ENCODE assay signal across 8 cellular contexts in genomic region chr6:33299237-33299944, GRCh38. TPM values are rescaled to one million over a fixed set of nuclear protein-coding genes. Genes with fewer than 3 reads are reported as not detected.
A peak's percentile ranks its signal among the peaks of the same experiment; 100 is the strongest.
DNase-seq lines count a peak whose midpoint lies in the region; ATAC-seq and TF ChIP-seq lines count a peak whose summit lies in the region.

No MANE protein-coding gene starts in this region.

- peaks cover 27% of the 10 kb centered on the region for H3K79me2 ChIP-seq in osteoblast (ENCODE audit: insufficient read depth, low read length)

- H3K27ac Mint-ChIP-seq in activated naive CD4-positive, alpha-beta T cell treated with anti-CD3 and anti-CD28 coated beads, Interleukin-2, amount 50 U/mL, for 24 hours = peak overlapping the region; percentile 98

- no peaks in the 10 kb centered on the region for H3K9me3 Mint-ChIP-seq in activated naive CD4-positive, alpha-beta T cell treated with anti-CD3 and anti-CD28 coated beads, Interleukin-2, amount 50 U/mL, for 24 hours

- H3K36me3 ChIP-seq in SK-N-MC (ENCODE audit: insufficient read depth, low read length) (no peaks in the 10 kb centered on the region), osteoblast (ENCODE audit: insufficient read depth, low read length) (peaks cover 25% of the 10 kb centered on the region), testis (ENCODE audit: low read depth, missing control alignments) (no peaks in the 10 kb centered on the region)

- intact Hi-C loops in testis (cut with DNase I; ENCODE audit: low total_unique reads) = no loop called here

- DNase-seq in NCI-H1092 (lab: John Stamatoyannopoulos, UW) (peak; percentile 82), SK-N-MC (ENCODE audit: low read depth, low spot score) (no peak), glomerular endothelial cell (ENCODE audit: extremely low read depth, low read depth, low spot score) (peak; percentile 55), osteoblast (ENCODE audit: insufficient read length, low spot score, missing footprints) (peak; percentile 97), testis (peak; percentile 93)

- peaks cover 3% of the 10 kb centered on the region for H4K20me1 ChIP-seq in osteoblast (ENCODE audit: insufficient read depth, low read length)

- TF ChIP-seq POLR2A in GM10847 (IDR thresholded peaks at IDR 0.05; ENCODE audit: extremely low read depth, insufficient read length) = peak; percentile 91
- TF ChIP-seq POLR2A in testis (IDR thresholded peaks at IDR 0.05) = peak; percentile 53

- ATAC-seq in HG02623 (IDR thresholded peaks at IDR 0.05; ENCODE audit: unreplicated experiment) = peak; percentile 80

- TF ChIP-seq CTCF in osteoblast (IDR thresholded peaks at IDR 0.05; ENCODE audit: extremely low read depth, low read depth, low read length) (peak; percentile 80), testis (IDR thresholded peaks at IDR 0.05) (peak; percentile 33 to 68 (median 56))

- H3K27ac ChIP-seq in SK-N-MC (peak overlapping the region; percentile 85), osteoblast (ENCODE audit: low read depth, low read length) (peak overlapping the region; percentile 91), testis (peak overlapping the region; percentile 91 to 94)

- H3K4me1 ChIP-seq in osteoblast (ENCODE audit: insufficient read depth, low read length) = no peaks in the 10 kb centered on the region
- H3K4me1 ChIP-seq in testis = peaks cover 20% of the 10 kb centered on the region

- H3K27me3 ChIP-seq in osteoblast (ENCODE audit: insufficient read depth, low read length) = no peaks in the 10 kb centered on the region
- H3K27me3 ChIP-seq in testis = no peaks in the 10 kb centered on the region

- peaks cover 12% of the 10 kb centered on the region for H3K36me3 Mint-ChIP-seq in activated naive CD4-positive, alpha-beta T cell treated with anti-CD3 and anti-CD28 coated beads, Interleukin-2, amount 50 U/mL, for 24 hours

- H3K9me3 ChIP-seq in SK-N-MC (ENCODE audit: low read depth, low read length) = no peaks in the 10 kb centered on the region
- H3K9me3 ChIP-seq in osteoblast (ENCODE audit: low read depth, low read length) = no peaks in the 10 kb centered on the region
- no peaks in the 10 kb centered on the region for H3K9me3 ChIP-seq in testis

- WGBS in testis, 2 donors = 0 to 1% methylated on average over 36 to 54 of the region's 54 CpGs

- H3K4me3 ChIP-seq in SK-N-MC (peak overlapping the region; percentile 99), osteoblast (ENCODE audit: insufficient read depth, low read length) (peak overlapping the region; percentile 84), testis (peak overlapping the region; percentile 71 to 90)

- H3K9ac ChIP-seq in SK-N-MC (ENCODE audit: insufficient read length) = peak overlapping the region; percentile 79

- H2AFZ ChIP-seq in osteoblast (ENCODE audit: low read length) = peak overlapping the region; percentile 80

- no peaks in the 10 kb centered on the region for H3K27me3 Mint-ChIP-seq in activated naive CD4-positive, alpha-beta T cell treated with anti-CD3 and anti-CD28 coated beads, Interleukin-2, amount 50 U/mL, for 24 hours

- peaks cover 34% of the 10 kb centered on the region for H3K4me1 Mint-ChIP-seq in activated naive CD4-positive, alpha-beta T cell treated with anti-CD3 and anti-CD28 coated beads, Interleukin-2, amount 50 U/mL, for 24 hours

- H3K4me3 Mint-ChIP-seq in activated naive CD4-positive, alpha-beta T cell treated with anti-CD3 and anti-CD28 coated beads, Interleukin-2, amount 50 U/mL, for 24 hours = peak overlapping the region; percentile 98

- H3K4me2 ChIP-seq in osteoblast (ENCODE audit: insufficient read depth, low read length) = peak overlapping the region; percentile 85

RNA-seq across cellular contexts. Expression of gene RGL2, which starts 0.6 kb away (rescaled TPM):
- 51.6 and 65.5 TPM in 2 replicates for total RNA-seq in glomerular endothelial cell
- total RNA-seq in osteoblast = 33.9 and 35.5 TPM in 2 replicates
- 10 to 100 TPM; 42.8 to 46.2 TPM for total RNA-seq in testis
- polyA plus RNA-seq in testis (ENCODE audit: insufficient read depth, low read depth, low replicate concordance) = 52.7 TPM

RNA-seq across cellular contexts. Expression of gene PFDN6, which starts 10.0 kb away (rescaled TPM):
- total RNA-seq in glomerular endothelial cell = 34.1 and 40.8 TPM in 2 replicates
- 14.1 and 15.9 TPM in 2 replicates for total RNA-seq in osteoblast
- total RNA-seq in testis = 10 to 100 TPM; 45.5 to 56.2 TPM
- polyA plus RNA-seq in testis (ENCODE audit: insufficient read depth, low read depth, low replicate concordance) = 123 TPM

RNA-seq across cellular contexts. Expression of gene WDR46, which starts 10.4 kb away (rescaled TPM):
- 63.4 and 91.0 TPM in 2 replicates for total RNA-seq in glomerular endothelial cell
- 85.7 and 86.9 TPM in 2 replicates for total RNA-seq in osteoblast
- 10 to 100 TPM; 63.2 to 71.2 TPM for total RNA-seq in testis
- polyA plus RNA-seq in testis (ENCODE audit: insufficient read depth, low read depth, low replicate concordance) = 61.6 TPM

RNA-seq across cellular contexts. Expression of gene TAPBP, which starts 14.5 kb away (rescaled TPM):
- 244 and 415 TPM in 2 replicates for total RNA-seq in glomerular endothelial cell
- 90.2 and 92.6 TPM in 2 replicates for total RNA-seq in osteoblast
- 100 to 1,000 TPM in 1 of 2 donors, 10 to 100 TPM in 1; 76.5 to 128 TPM for total RNA-seq in testis
- 34.6 TPM for polyA plus RNA-seq in testis (ENCODE audit: insufficient read depth, low read depth, low replicate concordance)

RNA-seq across cellular contexts. Expression of gene ZBTB22, which starts 18.2 kb away (rescaled TPM):
- total RNA-seq in glomerular endothelial cell (11.0 and 12.4 TPM in 2 replicates), osteoblast (18.6 and 19.5 TPM in 2 replicates), testis (10 to 100 TPM; 13.4 to 17.1 TPM)
- polyA plus RNA-seq in testis (ENCODE audit: insufficient read depth, low read depth, low replicate concordance) = 15.2 TPM
